ENCODE assay signal across 8 cellular contexts in the genomic region with DNA sequence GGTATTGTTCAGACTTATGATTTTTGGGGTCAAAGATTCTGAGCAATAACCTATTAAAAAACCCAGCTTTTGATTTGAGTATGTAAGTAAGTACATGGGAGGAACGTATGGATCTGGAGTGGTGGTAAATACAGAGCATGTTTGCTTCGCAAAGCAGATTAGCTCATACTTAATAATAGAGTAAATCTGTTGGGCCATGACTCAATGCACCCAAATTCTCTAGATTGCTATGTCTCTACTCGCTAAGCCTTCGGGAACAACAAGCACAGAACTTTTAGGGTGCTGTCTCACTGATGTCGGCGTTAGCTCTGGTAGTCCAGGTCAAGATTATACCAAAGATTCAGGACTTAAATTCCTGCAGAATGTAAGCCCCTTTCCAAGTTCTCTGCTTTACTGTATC. TPM values are rescaled to one million over a fixed set of nuclear protein-coding genes. Genes with fewer than 3 reads are reported as not detected.
DNase-seq lines count a peak whose midpoint lies in the region; ATAC-seq and TF ChIP-seq lines count a peak whose summit lies in the region.

No MANE protein-coding gene starts in this region.

- no peaks in the 10 kb centered on the region for H3K36me3 Mint-ChIP-seq in natural killer cell

- H3K27ac ChIP-seq in KMS-11: peak overlapping the region; percentile 77
- H3K27ac ChIP-seq in colonic mucosa: no peak overlapping the region

- H3K9me3 ChIP-seq in colonic mucosa: no peaks in the 10 kb centered on the region

- H3K4me1 ChIP-seq in KMS-11 (ENCODE audit: low read depth, poor library complexity, severe bottlenecking) (peaks cover 16% of the 10 kb centered on the region), colonic mucosa (no peaks in the 10 kb centered on the region)

- peaks cover 10 to 18% of the 10 kb centered on the region in 2 donors for H3K27me3 Mint-ChIP-seq in natural killer cell (ENCODE audit: low read depth in 2 of 2)

- H3K9ac ChIP-seq in KMS-11: peak overlapping the region; percentile 75; the same call in 1 of the 2 replicates
- peak overlapping the region; percentile 73 to 88 for H3K9ac ChIP-seq in colonic mucosa (ENCODE audit: low read depth in 2 of 2, low read length in 2 of 2)

- peak overlapping the region; percentile 79; the same call in 1 of the 2 replicates for H2AFZ ChIP-seq in KMS-11 (ENCODE audit: low read depth)

- H3K27ac Mint-ChIP-seq in natural killer cell: peak overlapping the region; percentile 41 to 88

- no peaks in the 10 kb centered on the region for H3K9me3 Mint-ChIP-seq in natural killer cell

- H4K20me1 ChIP-seq in KMS-11 (ENCODE audit: insufficient read depth): no peaks in the 10 kb centered on the region

- peaks cover 14 to 19% of the 10 kb centered on the region in 2 donors for H3K4me1 Mint-ChIP-seq in natural killer cell

- H3K36me3 ChIP-seq in KMS-11 (ENCODE audit: insufficient read depth) (no peaks in the 10 kb centered on the region), colonic mucosa (no peaks in the 10 kb centered on the region)

- H3K4me3 ChIP-seq in KMS-11 (IDR thresholded peaks at IDR 0.05; ENCODE audit: insufficient read depth, low read depth, low read length) (no peak overlapping the region), colonic mucosa (peak overlapping the region; percentile 89)

- ATAC-seq in natural killer cell: no peak

- intact Hi-C loops in colonic mucosa (cut with DNase I) (no loop called here), natural killer cell (cut with micrococcal nuclease) (no loop called here)

- DNase-seq in AG20443 (ENCODE audit: low spot score) (peak; percentile 15), colonic mucosa (no peak), natural killer cell (no peak), NCI-H2171 (lab: John Stamatoyannopoulos, UW) (no peak), NCI-H2081 (lab: John Stamatoyannopoulos, UW) (no peak), NCI-H187 treated with DMSO at 0.1 percent for 48 hours (lab: John Stamatoyannopoulos, UW) (no peak), HPDE6-E6E7 (ENCODE audit: extremely low spot score) (no peak)

- H3K27me3 ChIP-seq in KMS-11 (ENCODE audit: insufficient read depth, low read depth): no peaks in the 10 kb centered on the region
- H3K27me3 ChIP-seq in colonic mucosa: no peaks in the 10 kb centered on the region

- TF ChIP-seq CTCF in KMS-11 (conservative IDR thresholded peaks at IDR 0.05; ENCODE audit: low read depth, low read length) (no peak), colonic mucosa (IDR thresholded peaks at IDR 0.05) (no peak), natural killer cell (IDR thresholded peaks at IDR 0.05) (no peak)

- H3K79me2 ChIP-seq in KMS-11 (ENCODE audit: insufficient read depth, low read depth): peaks cover 52% of the 10 kb centered on the region

- peak overlapping the region; percentile 99 for H3K4me2 ChIP-seq in KMS-11

- H3K4me3 Mint-ChIP-seq in natural killer cell: peak overlapping the region; percentile 86

RNA-seq across cellular contexts. Expression of a gene that starts 0.8 kb away (rescaled TPM):
- total RNA-seq in colonic mucosa: 10 to 100 TPM; 19.7 to 24.0 TPM
- 1 to 10 TPM; 3.6 to 5.8 (median 5.4) TPM for total RNA-seq in natural killer cell
